14 cellular contexts compared by ENCODE assay signal in genomic region chr13:48853381-48854102, GRCh38.
DNase-seq lines count a peak whose midpoint lies in the region; ATAC-seq, FAIRE-seq and TF ChIP-seq lines count a peak whose summit lies in the region.
"Had no signal": no experiment of that assay in that cellular context is flagged by ENCODE, and none has a peak within 500 bp of the region (broad histone marks: within the 10 kb centered on the region; RNA-seq: fewer than 3 reads in every experiment).

No MANE protein-coding gene starts in this region.

- FAIRE-seq in HepG2 (lab: Jason Lieb, UNC) = no peak

- BruUV-seq in HepG2 (replicated peaks; lab: Mats Ljungman, UMichigan) = no TSS peak

- no peaks in the 10 kb centered on the region for H3K79me2 ChIP-seq in GM23338 (replicated peaks; ENCODE audit: insufficient read depth)
- H3K79me2 ChIP-seq in HepG2 (ENCODE audit: insufficient read depth, low read length) = no peaks in the 10 kb centered on the region

- H3K4me2 ChIP-seq in GM23338 = no peak overlapping the region
- H3K4me2 ChIP-seq in HepG2 (ENCODE audit: low read depth, low read length) = no peak overlapping the region

- 41% methylated on average over 10 of the region's 10 CpGs for WGBS in HepG2 (ENCODE audit: low lambda C conversion rate)

- H3K4me3 Mint-ChIP-seq in GM23338 = no peak overlapping the region
- H3K4me3 Mint-ChIP-seq in activated naive CD8-positive, alpha-beta T cell treated with anti-CD3 and anti-CD28 coated beads, Interleukin-2, amount 10 ng/mL, durations not matched to agents 7 days and 5 days = no peak overlapping the region
- H3K4me3 Mint-ChIP-seq in T-helper 17 cell = no peak overlapping the region
- H3K4me3 Mint-ChIP-seq: memory B cell had no signal

- H2AFZ ChIP-seq in GM23338 (0 out of 2 replicates have a peak overlapping the region, but pooled peaks have one; percentile 38), HepG2 (ENCODE audit: low read length) (no peak overlapping the region)

- H3K27me3 ChIP-seq in GM23338 (ENCODE audit: insufficient read depth) (no peaks in the 10 kb centered on the region), HepG2 (ENCODE audit: control insufficient read depth in 1 of 2, insufficient read depth in 2 of 2, low read length in 2 of 2) (no peaks in the 10 kb centered on the region)
- H3K27me3 ChIP-seq: gastroesophageal sphincter, MG63, tibial nerve had no signal

- H3K4me1 Mint-ChIP-seq in GM23338 = peaks cover 31% of the 10 kb centered on the region
- peaks cover 40% of the 10 kb centered on the region for H3K4me1 Mint-ChIP-seq in activated naive CD8-positive, alpha-beta T cell treated with anti-CD3 and anti-CD28 coated beads, Interleukin-2, amount 10 ng/mL, durations not matched to agents 7 days and 5 days
- peaks cover 18% of the 10 kb centered on the region for H3K4me1 Mint-ChIP-seq in T-helper 17 cell

- no peaks in the 10 kb centered on the region for H3F3A ChIP-seq in GM23338 (replicated peaks; ENCODE audit: low read depth)

- peaks cover 8% of the 10 kb centered on the region; the same call in 1 of the 3 replicates for H3K36me3 Mint-ChIP-seq in GM23338 (ENCODE audit: low read depth)
- H3K36me3 Mint-ChIP-seq in activated naive CD8-positive, alpha-beta T cell treated with anti-CD3 and anti-CD28 coated beads, Interleukin-2, amount 10 ng/mL, durations not matched to agents 7 days and 5 days = peaks cover 2% of the 10 kb centered on the region
- H3K36me3 Mint-ChIP-seq in T-helper 17 cell (ENCODE audit: low read depth) = no peaks in the 10 kb centered on the region
- H3K36me3 Mint-ChIP-seq: memory B cell had no signal

- ATAC-seq in GM23338 (no peak), HepG2 (no peak), T-helper 17 cell (no peak)
- ATAC-seq in activated naive CD8-positive, alpha-beta T cell treated with anti-CD3 and anti-CD28 coated beads, Interleukin-2, amount 10 ng/mL, durations not matched to agents 7 days and 5 days (ENCODE audit: low read depth) = peak; percentile 30
- ATAC-seq: gastroesophageal sphincter had no signal

- H3K9me3 ChIP-seq in HepG2 (ENCODE audit: low read length) (no peaks in the 10 kb centered on the region), T-helper 17 cell (ENCODE audit: control insufficient read depth, low read length, poor library complexity, severe bottlenecking) (no peaks in the 10 kb centered on the region)
- H3K9me3 ChIP-seq: gastroesophageal sphincter, MG63, tibial nerve had no signal

- H3K36me3 ChIP-seq in GM23338 (ENCODE audit: insufficient read depth) (no peaks in the 10 kb centered on the region), HepG2 (replicated peaks in 1 of 2; ENCODE audit: control insufficient read depth in 1 of 2, insufficient read depth in 2 of 2, low read length in 2 of 2) (no peaks in the 10 kb centered on the region)
- H3K36me3 ChIP-seq: gastroesophageal sphincter, MG63, tibial nerve had no signal

- TF ChIP-seq RAD21 in HepG2 (CRISPR knock-in tag; IDR thresholded peaks at IDR 0.05) = no peak

- TF ChIP-seq EP300 in HepG2 (IDR thresholded peaks at IDR 0.05; ENCODE audit: low read depth in 2 of 2, low read length in 2 of 2) (no peak), HepG2 (CRISPR knock-in tag; IDR thresholded peaks at IDR 0.05; ENCODE audit: borderline replicate concordance) (no peak)

- no peaks in the 10 kb centered on the region for H3K9me2 ChIP-seq in GM23338 (ENCODE audit: insufficient read depth)

- in situ Hi-C loops in HepG2 (cut with HindIII; ENCODE audit: extremely low pct_ligation_motif_present, low pct_unique_long_range_greater_than_20kb) = no loop called here

- H3K27me3 Mint-ChIP-seq in GM23338 (ENCODE audit: insufficient read depth, low read depth, poor library complexity) = peaks cover 2% of the 10 kb centered on the region
- H3K27me3 Mint-ChIP-seq in activated naive CD8-positive, alpha-beta T cell treated with anti-CD3 and anti-CD28 coated beads, Interleukin-2, amount 10 ng/mL, durations not matched to agents 7 days and 5 days = peaks cover 1% of the 10 kb centered on the region
- peaks cover 11% of the 10 kb centered on the region for H3K27me3 Mint-ChIP-seq in T-helper 17 cell

- peaks cover 33% of the 10 kb centered on the region for H3K4me1 ChIP-seq in GM23338 (ENCODE audit: insufficient read depth)
- H3K4me1 ChIP-seq in HepG2 (ENCODE audit: insufficient read depth, low read length) = no peaks in the 10 kb centered on the region
- H3K4me1 ChIP-seq: gastroesophageal sphincter had no signal

- H3K4me3 ChIP-seq in AG09309 (ENCODE audit: control insufficient read depth, low read depth, low read length) = no peak overlapping the region
- no peak overlapping the region for H3K4me3 ChIP-seq in GM23338
- no peak overlapping the region for H3K4me3 ChIP-seq in HepG2 (replicated peaks in 1 of 3; ENCODE audit: insufficient read depth in 1 of 3, low read depth in 2 of 3, low read length in 3 of 3)
- H3K4me3 ChIP-seq: gastroesophageal sphincter, MG63, skin epidermis, tibial nerve had no signal

- peaks cover 8% of the 10 kb centered on the region; the same call in 1 of the 3 replicates for H3K9me3 Mint-ChIP-seq in GM23338
- no peaks in the 10 kb centered on the region for H3K9me3 Mint-ChIP-seq in activated naive CD8-positive, alpha-beta T cell treated with anti-CD3 and anti-CD28 coated beads, Interleukin-2, amount 10 ng/mL, durations not matched to agents 7 days and 5 days
- H3K9me3 Mint-ChIP-seq: memory B cell had no signal

- H4K20me1 ChIP-seq in GM23338 (replicated peaks; ENCODE audit: insufficient read depth) (no peaks in the 10 kb centered on the region), HepG2 (ENCODE audit: insufficient read depth, low read length) (no peaks in the 10 kb centered on the region)

- POLR2A ChIA-PET in activated naive CD8-positive, alpha-beta T cell treated with anti-CD3 and anti-CD28 coated beads, Interleukin-2, amount 10 ng/mL, durations not matched to agents 7 days and 5 days (lab: Charles Lee) = no interaction called here
- POLR2A ChIA-PET in HepG2 (lab: Yijun Ruan, JAX) = no interaction called here

- H3K27ac ChIP-seq in GM23338 (ENCODE audit: low read depth) = no peak overlapping the region
- no peak overlapping the region for H3K27ac ChIP-seq in HepG2 (ENCODE audit: extremely low read length, insufficient read depth, low read length)
- H3K27ac ChIP-seq in caudate nucleus (ENCODE audit: low read depth, low read length) = no peak overlapping the region
- H3K27ac ChIP-seq: gastroesophageal sphincter, skin epidermis, tibial nerve had no signal

- TF ChIP-seq CTCF in AG09309 (IDR thresholded peaks at IDR 0.05; ENCODE audit: control insufficient read depth, insufficient read depth, low read depth, low read length, missing control alignments) (no peak), GM23338 (conservative IDR thresholded peaks at IDR 0.05; ENCODE audit: low read depth in 2 of 2) (no peak), HepG2 (CRISPR knock-in tag; IDR thresholded peaks at IDR 0.05) (no peak)

- DNase-seq in AG09309 (ENCODE audit: low read depth) (peak; percentile 13), GM23338 (ENCODE audit: low spot score) (no peak), HepG2 (ENCODE audit: low spot score) (no peak), KG1 (lab: John Stamatoyannopoulos, UW) (no peak), caudate nucleus (lab: John Stamatoyannopoulos, UW) (no peak), NCI-H2107 treated with DMSO at 0.1 percent for 48 hours (lab: John Stamatoyannopoulos, UW; ENCODE audit: unreplicated experiment) (no peak), T-helper 17 cell (no peak)
- DNase-seq in activated naive CD8-positive, alpha-beta T cell treated with anti-CD3 and anti-CD28 coated beads, Interleukin-2, amount 10 ng/mL, durations not matched to agents 7 days and 5 days = no peak
- DNase-seq: MG63, NCI-H82 had no signal

- no peak for TF ChIP-seq POLR2A in HepG2 (IDR thresholded peaks at IDR 0.05; ENCODE audit: insufficient read depth in 1 of 2, low read depth in 2 of 2, low read length in 2 of 2)

- intact Hi-C loops in HepG2 (cut with micrococcal nuclease; ENCODE audit: unreplicated experiment) = no loop called here

- H3K9ac ChIP-seq in HepG2 (ENCODE audit: insufficient read depth, low read depth, low read length) = no peak overlapping the region

- H3K27ac Mint-ChIP-seq in GM23338 (no peak overlapping the region), T-helper 17 cell (no peak overlapping the region)
- H3K27ac Mint-ChIP-seq in activated naive CD8-positive, alpha-beta T cell treated with anti-CD3 and anti-CD28 coated beads, Interleukin-2, amount 10 ng/mL, durations not matched to agents 7 days and 5 days = no peak overlapping the region
- H3K27ac Mint-ChIP-seq: memory B cell had no signal

- CTCF ChIA-PET in HepG2 (lab: Yijun Ruan, JAX; ENCODE audit: low intra/inter-chr PET ratio, low total read pairs) = no interaction called here

TF ChIP-seq in GM23338, 12 proteins besides CTCF, POLR2A, EP300 and RAD21 (continues in another document):
- no peak for TF ChIP-seq ETS1 (IDR thresholded peaks at IDR 0.05)
- no peak for TF ChIP-seq ZNF114 (CRISPR knock-in tag; IDR thresholded peaks at IDR 0.05)
- no peak for TF ChIP-seq POLR2AphosphoS5 (IDR thresholded peaks at IDR 0.05; ENCODE audit: low read depth)

TF ChIP-seq in HepG2, 621 proteins besides CTCF, POLR2A, EP300 and RAD21 (continues in another document):
- TF ChIP-seq ZBTB21 (CRISPR knock-in tag; IDR thresholded peaks at IDR 0.05) (no peak), SNAI1 (CRISPR knock-in tag; IDR thresholded peaks at IDR 0.05; ENCODE audit: borderline replicate concordance) (no peak), CREB1 (IDR thresholded peaks at IDR 0.05) (0 out of 2 replicates have a peak, but pooled peaks have one; percentile 17), CREB1 (CRISPR knock-in tag; IDR thresholded peaks at IDR 0.05) (no peak), ZNF775 (CRISPR knock-in tag; IDR thresholded peaks at IDR 0.05; ENCODE audit: borderline replicate concordance) (no peak), ZKSCAN8 (CRISPR knock-in tag; IDR thresholded peaks at IDR 0.05; ENCODE audit: borderline replicate concordance) (no peak), ATF7 (IDR thresholded peaks at IDR 0.05) (0 out of 2 replicates have a peak, but pooled peaks have one; percentile 31), ATF7 (CRISPR knock-in tag; IDR thresholded peaks at IDR 0.05) (no peak)
